In the genomic region with DNA sequence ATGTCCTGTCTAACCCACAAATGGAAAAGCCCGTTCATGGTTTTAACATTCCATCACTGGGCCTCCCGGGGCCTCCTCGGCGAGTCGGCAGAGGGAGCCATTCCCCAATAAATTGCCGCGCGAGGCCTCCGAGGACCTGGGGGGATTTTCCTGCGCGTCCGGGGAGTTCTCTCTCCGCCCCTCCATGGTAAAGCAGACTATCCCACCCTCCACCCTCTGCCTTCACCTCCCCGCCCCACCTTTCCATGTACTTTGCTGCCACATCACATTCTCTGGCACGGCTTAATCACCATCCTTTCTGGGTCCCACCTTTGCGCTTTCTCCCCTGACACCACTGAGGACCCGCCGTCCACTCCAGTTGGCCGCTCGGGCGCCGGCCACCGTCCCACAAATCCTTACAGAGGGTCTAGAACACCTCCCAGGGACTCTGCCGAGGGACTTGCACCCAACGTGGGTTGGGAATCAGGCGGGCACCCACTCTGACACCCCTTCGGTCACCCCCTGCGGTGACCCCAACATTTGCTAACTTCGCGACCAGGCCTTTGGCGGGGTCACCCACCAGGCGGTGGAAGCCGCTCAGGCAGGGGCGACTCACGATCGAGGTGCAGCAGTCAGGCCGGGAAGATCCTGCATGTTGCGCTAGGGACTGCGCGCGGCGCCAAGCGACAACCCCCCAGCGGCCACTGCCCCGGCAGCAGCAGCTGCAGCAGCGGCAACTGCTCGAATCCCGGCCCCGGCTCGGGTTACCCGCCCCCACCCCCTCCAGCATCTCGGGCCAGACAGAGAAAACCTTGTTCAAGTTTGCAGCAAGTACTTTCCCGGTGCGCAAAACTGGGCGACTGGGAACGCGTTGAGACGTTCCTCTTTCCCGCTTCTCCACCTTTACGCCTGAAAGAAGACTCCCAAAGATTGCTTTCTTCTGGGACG, we compare ENCODE assay signal across 8 cellular contexts. TPM values are rescaled to one million over a fixed set of nuclear protein-coding genes. Genes with fewer than 3 reads are reported as not detected.
DNase-seq lines count a peak whose midpoint lies in the region; ATAC-seq and TF ChIP-seq lines count a peak whose summit lies in the region.

A gene (plus strand): TSS at position 778 of the 927 bp plus-strand sequence. CDS start 40,513 bp downstream, outside the sequence.

- H3K27me3 ChIP-seq in H7 (ENCODE audit: control insufficient read depth, insufficient read depth, low read length) (no peaks in the 10 kb centered on the region), SJSA1 (replicated peaks) (peaks cover 46% of the 10 kb centered on the region), vagina (no peaks in the 10 kb centered on the region)

- H3K36me3 ChIP-seq in H7 (replicated peaks; ENCODE audit: control insufficient read depth, insufficient read depth, low read length) (no peaks in the 10 kb centered on the region), SJSA1 (no peaks in the 10 kb centered on the region), mucosa of descending colon (ENCODE audit: low read depth) (no peaks in the 10 kb centered on the region), vagina (no peaks in the 10 kb centered on the region)

- H3K9me3 ChIP-seq in SJSA1 (replicated peaks), result no peaks in the 10 kb centered on the region; the same call in 1 of the 2 replicates
- no peaks in the 10 kb centered on the region for H3K9me3 ChIP-seq in mucosa of descending colon
- no peaks in the 10 kb centered on the region for H3K9me3 ChIP-seq in vagina

- H3K36me3 Mint-ChIP-seq in Calu3 (ENCODE audit: insufficient read depth, unreplicated experiment), result peaks cover 16% of the 10 kb centered on the region

- peak within 1 kb of the TSS; percentile 79 for H3K4me3 Mint-ChIP-seq in Calu3 (ENCODE audit: low read depth, unreplicated experiment)

- no peak for TF ChIP-seq POLR2A in vagina (IDR thresholded peaks at IDR 0.05)

- no peak within 1 kb of the TSS for H3K27ac Mint-ChIP-seq in Calu3 (ENCODE audit: unreplicated experiment)

- H3K27ac ChIP-seq in SJSA1 (no peak within 1 kb of the TSS), vagina (no peak within 1 kb of the TSS)

- CTCF ChIA-PET in Calu3 (lab: Charles Lee), result interaction anchor here (1.3 kb wide), 1 partner anchor 202 kb away, joined by 5 read pairs; no protein-coding TSS in a partner anchor

- H3K4me1 Mint-ChIP-seq in Calu3 (ENCODE audit: low read depth, unreplicated experiment), result peaks cover 10% of the 10 kb centered on the region

- BruUV-seq in Calu3 (replicated peaks; lab: Mats Ljungman, UMichigan), result no TSS peak

- H3K27me3 Mint-ChIP-seq in Calu3 (ENCODE audit: unreplicated experiment), result peaks cover 80% of the 10 kb centered on the region

- H3K4me3 ChIP-seq in H7 (ENCODE audit: insufficient read depth, low read depth, low read length), result peak within 1 kb of the TSS; percentile 61
- H3K4me3 ChIP-seq in SJSA1, result no peak within 1 kb of the TSS
- H3K4me3 ChIP-seq in epithelial cell of proximal tubule (ENCODE audit: low read depth, low read length), result peak within 1 kb of the TSS; percentile 10
- H3K4me3 ChIP-seq in mucosa of descending colon, result no peak within 1 kb of the TSS
- H3K4me3 ChIP-seq in vagina, result peak within 1 kb of the TSS; percentile 7 to 19

- no peaks in the 10 kb centered on the region for H3K9me3 Mint-ChIP-seq in Calu3 (ENCODE audit: low read depth, unreplicated experiment)

- peak; percentile 74 for ATAC-seq in mucosa of descending colon
- ATAC-seq in GM19395 (IDR thresholded peaks at IDR 0.05; ENCODE audit: unreplicated experiment), result no peak

- intact Hi-C loops in Calu3 (cut with micrococcal nuclease; ENCODE audit: unreplicated experiment) (loop anchor here (1.0 to 10.0 kb wide), 3 partner anchors 152 to 635 kb away; no protein-coding TSS in a partner anchor), mucosa of descending colon (cut with DNase I, micrococcal nuclease) (loop anchor here in 1 of 2 donors (2.0 kb wide), 1 partner anchor 203 kb away; no protein-coding TSS in a partner anchor), vagina (cut with DNase I) (no loop called here)

- H3K4me1 ChIP-seq in SJSA1 (replicated peaks) (peaks cover 4% of the 10 kb centered on the region), mucosa of descending colon (ENCODE audit: low read depth) (peaks cover 9% of the 10 kb centered on the region), vagina (peaks cover 10% of the 10 kb centered on the region)

- peak; percentile 77 for DNase-seq in Calu3
- peak; percentile 87 for DNase-seq in H7
- peak; percentile 39 to 54 for DNase-seq in SJSA1 (ENCODE audit: low read depth in 1 of 2, low spot score in 2 of 2)
- no peak for DNase-seq in epithelial cell of proximal tubule (ENCODE audit: low read depth)
- DNase-seq in mucosa of descending colon, result peak; percentile 44 to 64 (median 60)
- DNase-seq in vagina (ENCODE audit: extremely low spot score in 2 of 2), result no peak
- no peak for DNase-seq in stimulated activated naive CD4-positive, alpha-beta T cell (lab: John Stamatoyannopoulos, UW)

- peak; percentile 86 for TF ChIP-seq CTCF in Calu3 (IDR thresholded peaks at IDR 0.05; ENCODE audit: unreplicated experiment)
- peak; percentile 65 for TF ChIP-seq CTCF in epithelial cell of proximal tubule (conservative IDR thresholded peaks at IDR 0.05; ENCODE audit: low read depth, low read length)
- TF ChIP-seq CTCF in mucosa of descending colon (IDR thresholded peaks at IDR 0.05), result peak; percentile 41
- TF ChIP-seq CTCF in vagina (IDR thresholded peaks at IDR 0.05), result no peak

RNA-seq across cellular contexts. Expression of the gene that starts here (rescaled TPM):
- total RNA-seq in Calu3 (2022) (0.56 and 0.71 TPM in 2 replicates), epithelial cell of proximal tubule (0.29 and 0.52 TPM in 2 replicates), mucosa of descending colon (1 to 10 TPM in 1 of 3 donors, under 1 TPM in 2; 0.70 to 4.9 (median 0.81) TPM), vagina (0.74 TPM)
- total RNA-seq in H7 (2014; rRNA removed; shearing (Covaris generic)), result 12.4 and 18.6 TPM in 2 replicates
- total RNA-seq in SJSA1 (2014; rRNA removed; shearing (Covaris generic)), result 0.03 and 0.09 TPM in 2 replicates

Comparison
In these comparisons a context has a peak if more than half of its experiments do, and no peak if none do; other contexts are left out.
1. Peak in DNase-seq in Calu3; RNA of the gene not detected or under 1 TPM.
2. Peak in DNase-seq in SJSA1; RNA of the gene not detected or under 1 TPM.
3. DNase-seq: peak in H7 (single experiment) and mucosa of descending colon (3 of 3); none in epithelial cell of proximal tubule (single experiment), vagina (0 of 2) and stimulated activated naive CD4-positive, alpha-beta T cell (0 of 6).
4. CTCF ChIP-seq: peak in Calu3 (single experiment), epithelial cell of proximal tubule (single experiment) and mucosa of descending colon (single experiment); none in vagina (0 of 3).
5. H3K4me3 ChIP-seq: peak in H7 (single experiment), epithelial cell of proximal tubule (single experiment) and vagina (2 of 2); none in SJSA1 (single experiment) and mucosa of descending colon (single experiment).